ENCODE assay signal across 15 cellular contexts in genomic region chr9:122537066-122537465, GRCh38. TPM values are rescaled to one million over a fixed set of nuclear protein-coding genes. Genes with fewer than 3 reads are reported as not detected.
"Had no signal": no experiment of that assay in that cellular context is flagged by ENCODE, and none has a peak within 500 bp of the region (broad histone marks: within the 10 kb centered on the region; RNA-seq: fewer than 3 reads in every experiment).

No MANE protein-coding gene starts in this region.

RNA-seq across cellular contexts. Expression of gene OR1N1, which starts 10.0 kb away (rescaled TPM):
- total RNA-seq: activated B cell treated with CpG ODN at 0.5 μM for 24 hours; activated CD4-positive, alpha-beta memory T cell treated with anti-CD3 and anti-CD28 coated beads for 36 hours; activated CD4-positive, alpha-beta memory T cell treated with anti-CD3 and anti-CD28 coated beads, Interleukin-2, amount 10 ng/mL, durations not matched to agents 7 days and 5 days; activated CD4-positive, alpha-beta T cell treated with anti-CD3 and anti-CD28 coated beads for 36 hours; activated CD4-positive, alpha-beta T cell treated with anti-CD3 and anti-CD28 coated beads, Interleukin-2, amount 10 ng/mL, durations not matched to agents 24 days and 14 days; activated CD4-positive, alpha-beta T cell treated with anti-CD3 and anti-CD28 coated beads, Interleukin-2, amount 10 ng/mL, durations not matched to agents 7 days and 5 days; activated CD8-positive, alpha-beta memory T cell treated with anti-CD3 and anti-CD28 coated beads for 36 hours; activated CD8-positive, alpha-beta memory T cell treated with anti-CD3 and anti-CD28 coated beads, Interleukin-2, amount 10 ng/mL, durations not matched to agents 7 days and 5 days; activated CD8-positive, alpha-beta T cell treated with anti-CD3 and anti-CD28 coated beads for 36 hours; activated CD8-positive, alpha-beta T cell treated with anti-CD3 and anti-CD28 coated beads, Interleukin-2, amount 10 ng/mL, durations not matched to agents 7 days and 5 days; T-cell; T-helper 1 cell treated with Interleukin-12 subunit alpha and Interleukin-12 subunit beta and Interleukin-4 antibody, amounts not matched to agents 30 ng/mL and 1 ng/mL, for 36 hours; T-helper 17 cell; T-helper 2 cell treated with Interferon-gamma antibody and Interleukin-4, amounts not matched to agents 100 ng/mL and 5 ng/mL, for 36 hours; WTC11 had no signal

RNA-seq across cellular contexts. Expression of gene OR1N2, which starts 15.8 kb away (rescaled TPM):
- total RNA-seq: activated B cell treated with CpG ODN at 0.5 μM for 24 hours; activated CD4-positive, alpha-beta memory T cell treated with anti-CD3 and anti-CD28 coated beads for 36 hours; activated CD4-positive, alpha-beta memory T cell treated with anti-CD3 and anti-CD28 coated beads, Interleukin-2, amount 10 ng/mL, durations not matched to agents 7 days and 5 days; activated CD4-positive, alpha-beta T cell treated with anti-CD3 and anti-CD28 coated beads for 36 hours; activated CD4-positive, alpha-beta T cell treated with anti-CD3 and anti-CD28 coated beads, Interleukin-2, amount 10 ng/mL, durations not matched to agents 24 days and 14 days; activated CD4-positive, alpha-beta T cell treated with anti-CD3 and anti-CD28 coated beads, Interleukin-2, amount 10 ng/mL, durations not matched to agents 7 days and 5 days; activated CD8-positive, alpha-beta memory T cell treated with anti-CD3 and anti-CD28 coated beads for 36 hours; activated CD8-positive, alpha-beta memory T cell treated with anti-CD3 and anti-CD28 coated beads, Interleukin-2, amount 10 ng/mL, durations not matched to agents 7 days and 5 days; activated CD8-positive, alpha-beta T cell treated with anti-CD3 and anti-CD28 coated beads for 36 hours; activated CD8-positive, alpha-beta T cell treated with anti-CD3 and anti-CD28 coated beads, Interleukin-2, amount 10 ng/mL, durations not matched to agents 7 days and 5 days; T-cell; T-helper 1 cell treated with Interleukin-12 subunit alpha and Interleukin-12 subunit beta and Interleukin-4 antibody, amounts not matched to agents 30 ng/mL and 1 ng/mL, for 36 hours; T-helper 2 cell treated with Interferon-gamma antibody and Interleukin-4, amounts not matched to agents 100 ng/mL and 5 ng/mL, for 36 hours; WTC11 had no signal

RNA-seq across cellular contexts. Expression of gene OR1J4, which starts 18.1 kb away (rescaled TPM):
- total RNA-seq: activated B cell treated with CpG ODN at 0.5 μM for 24 hours; activated CD4-positive, alpha-beta memory T cell treated with anti-CD3 and anti-CD28 coated beads for 36 hours; activated CD4-positive, alpha-beta memory T cell treated with anti-CD3 and anti-CD28 coated beads, Interleukin-2, amount 10 ng/mL, durations not matched to agents 7 days and 5 days; activated CD4-positive, alpha-beta T cell treated with anti-CD3 and anti-CD28 coated beads for 36 hours; activated CD4-positive, alpha-beta T cell treated with anti-CD3 and anti-CD28 coated beads, Interleukin-2, amount 10 ng/mL, durations not matched to agents 24 days and 14 days; activated CD4-positive, alpha-beta T cell treated with anti-CD3 and anti-CD28 coated beads, Interleukin-2, amount 10 ng/mL, durations not matched to agents 7 days and 5 days; activated CD8-positive, alpha-beta memory T cell treated with anti-CD3 and anti-CD28 coated beads for 36 hours; activated CD8-positive, alpha-beta memory T cell treated with anti-CD3 and anti-CD28 coated beads, Interleukin-2, amount 10 ng/mL, durations not matched to agents 7 days and 5 days; activated CD8-positive, alpha-beta T cell treated with anti-CD3 and anti-CD28 coated beads for 36 hours; activated CD8-positive, alpha-beta T cell treated with anti-CD3 and anti-CD28 coated beads, Interleukin-2, amount 10 ng/mL, durations not matched to agents 7 days and 5 days; T-cell; T-helper 1 cell treated with Interleukin-12 subunit alpha and Interleukin-12 subunit beta and Interleukin-4 antibody, amounts not matched to agents 30 ng/mL and 1 ng/mL, for 36 hours; T-helper 2 cell treated with Interferon-gamma antibody and Interleukin-4, amounts not matched to agents 100 ng/mL and 5 ng/mL, for 36 hours; WTC11 had no signal

RNA-seq across cellular contexts. Expression of gene OR1J2, which starts 26.5 kb away (rescaled TPM):
- total RNA-seq: activated B cell treated with CpG ODN at 0.5 μM for 24 hours; activated CD4-positive, alpha-beta memory T cell treated with anti-CD3 and anti-CD28 coated beads for 36 hours; activated CD4-positive, alpha-beta memory T cell treated with anti-CD3 and anti-CD28 coated beads, Interleukin-2, amount 10 ng/mL, durations not matched to agents 7 days and 5 days; activated CD4-positive, alpha-beta T cell treated with anti-CD3 and anti-CD28 coated beads for 36 hours; activated CD4-positive, alpha-beta T cell treated with anti-CD3 and anti-CD28 coated beads, Interleukin-2, amount 10 ng/mL, durations not matched to agents 24 days and 14 days; activated CD4-positive, alpha-beta T cell treated with anti-CD3 and anti-CD28 coated beads, Interleukin-2, amount 10 ng/mL, durations not matched to agents 7 days and 5 days; activated CD8-positive, alpha-beta memory T cell treated with anti-CD3 and anti-CD28 coated beads for 36 hours; activated CD8-positive, alpha-beta memory T cell treated with anti-CD3 and anti-CD28 coated beads, Interleukin-2, amount 10 ng/mL, durations not matched to agents 7 days and 5 days; activated CD8-positive, alpha-beta T cell treated with anti-CD3 and anti-CD28 coated beads for 36 hours; activated CD8-positive, alpha-beta T cell treated with anti-CD3 and anti-CD28 coated beads, Interleukin-2, amount 10 ng/mL, durations not matched to agents 7 days and 5 days; T-cell; T-helper 1 cell treated with Interleukin-12 subunit alpha and Interleukin-12 subunit beta and Interleukin-4 antibody, amounts not matched to agents 30 ng/mL and 1 ng/mL, for 36 hours; T-helper 2 cell treated with Interferon-gamma antibody and Interleukin-4, amounts not matched to agents 100 ng/mL and 5 ng/mL, for 36 hours; WTC11 had no signal

RNA-seq across cellular contexts. Expression of gene OR1L8, which starts 46.1 kb away (rescaled TPM):
- total RNA-seq: activated B cell treated with CpG ODN at 0.5 μM for 24 hours; activated CD4-positive, alpha-beta memory T cell treated with anti-CD3 and anti-CD28 coated beads for 36 hours; activated CD4-positive, alpha-beta memory T cell treated with anti-CD3 and anti-CD28 coated beads, Interleukin-2, amount 10 ng/mL, durations not matched to agents 7 days and 5 days; activated CD4-positive, alpha-beta T cell treated with anti-CD3 and anti-CD28 coated beads for 36 hours; activated CD4-positive, alpha-beta T cell treated with anti-CD3 and anti-CD28 coated beads, Interleukin-2, amount 10 ng/mL, durations not matched to agents 24 days and 14 days; activated CD4-positive, alpha-beta T cell treated with anti-CD3 and anti-CD28 coated beads, Interleukin-2, amount 10 ng/mL, durations not matched to agents 7 days and 5 days; activated CD8-positive, alpha-beta memory T cell treated with anti-CD3 and anti-CD28 coated beads for 36 hours; activated CD8-positive, alpha-beta memory T cell treated with anti-CD3 and anti-CD28 coated beads, Interleukin-2, amount 10 ng/mL, durations not matched to agents 7 days and 5 days; activated CD8-positive, alpha-beta T cell treated with anti-CD3 and anti-CD28 coated beads for 36 hours; activated CD8-positive, alpha-beta T cell treated with anti-CD3 and anti-CD28 coated beads, Interleukin-2, amount 10 ng/mL, durations not matched to agents 7 days and 5 days; T-helper 1 cell treated with Interleukin-12 subunit alpha and Interleukin-12 subunit beta and Interleukin-4 antibody, amounts not matched to agents 30 ng/mL and 1 ng/mL, for 36 hours; T-helper 17 cell; T-helper 2 cell treated with Interferon-gamma antibody and Interleukin-4, amounts not matched to agents 100 ng/mL and 5 ng/mL, for 36 hours; WTC11 had no signal
